8 cellular contexts compared by ENCODE assay signal in genomic region chr7:77393261-77393660, GRCh38. TPM values are rescaled to one million over a fixed set of nuclear protein-coding genes. Genes with fewer than 3 reads are reported as not detected.
DNase-seq lines count a peak whose midpoint lies in the region; ATAC-seq lines count a peak whose summit lies in the region.

No MANE protein-coding gene starts in this region.

- H3K4me1 Mint-ChIP-seq in immature natural killer cell: peaks cover 41 to 63% of the 10 kb centered on the region in 2 donors

- H3K4me3 Mint-ChIP-seq in immature natural killer cell: peak overlapping the region; percentile 5 to 42 (median 34)

- peaks cover 49 to 73% (median 55%) of the 10 kb centered on the region in 3 donors for H3K36me3 Mint-ChIP-seq in immature natural killer cell

- H3K27ac Mint-ChIP-seq in immature natural killer cell: peak overlapping the region; percentile 74 to 94 (median 90)

- intact Hi-C loops in posterior cingulate gyrus (cut with DNase I): no loop called here

- H3K9me3 Mint-ChIP-seq in immature natural killer cell: no peaks in the 10 kb centered on the region

- DNase-seq in M059J (ENCODE audit: low read depth): peak; percentile 75
- no peak for DNase-seq in immature natural killer cell
- DNase-seq in NCI-H526 treated with DMSO at 0.1 percent for 48 hours (lab: John Stamatoyannopoulos, UW): no peak
- DNase-seq in NCI-H82 (lab: John Stamatoyannopoulos, UW): no peak
- DNase-seq in nucleus accumbens (lab: John Stamatoyannopoulos, UW): no peak
- DNase-seq in posterior cingulate gyrus: no peak

- ATAC-seq in GM18498 (IDR thresholded peaks at IDR 0.05; ENCODE audit: unreplicated experiment): peak; percentile 87
- peak; percentile 92 for ATAC-seq in GM21786 (IDR thresholded peaks at IDR 0.05; ENCODE audit: unreplicated experiment)

- peaks cover 0 to 1% (median 0%) of the 10 kb centered on the region in 3 donors for H3K27me3 Mint-ChIP-seq in immature natural killer cell (ENCODE audit: low read depth in 3 of 3)

RNA-seq across cellular contexts. Expression of gene GSAP, which starts 22.9 kb away (rescaled TPM):
- 4.4 and 6.9 TPM in 2 replicates for total RNA-seq in M059J (2014; rRNA removed; shearing (Covaris generic))
- 10 to 100 TPM; 24.6 to 85.4 (median 55.5) TPM for polyA plus RNA-seq in immature natural killer cell
